In the genomic region with DNA sequence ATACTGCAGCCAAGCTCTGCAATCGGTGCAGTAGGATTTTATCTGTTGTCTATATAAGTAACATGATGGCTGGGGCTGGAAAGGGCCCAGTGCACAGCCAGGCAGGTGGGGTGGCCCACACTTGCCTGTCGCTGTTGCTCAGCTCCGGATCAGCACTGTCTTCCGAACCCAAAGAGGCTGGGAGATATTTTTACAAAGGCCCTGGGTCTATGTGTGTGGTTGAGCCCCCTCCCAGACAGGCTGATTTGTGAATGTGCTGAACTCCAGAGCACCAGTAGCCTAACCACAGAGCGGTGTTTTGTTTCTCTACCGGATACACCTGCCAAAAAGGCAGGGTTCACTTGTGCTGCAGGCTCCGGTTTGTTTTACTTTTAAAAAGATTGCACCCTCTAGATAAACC, we compare ENCODE assay signal across 9 cellular contexts. TPM values are rescaled to one million over a fixed set of nuclear protein-coding genes. Genes with fewer than 3 reads are reported as not detected.
DNase-seq lines count a peak whose midpoint lies in the region; ATAC-seq lines count a peak whose summit lies in the region.
"Had no signal": no experiment of that assay in that cellular context is flagged by ENCODE, and none has a peak within 500 bp of the region (broad histone marks: within the 10 kb centered on the region; RNA-seq: fewer than 3 reads in every experiment).

No MANE protein-coding gene starts in this region.

- peaks cover 4% of the 10 kb centered on the region for H3K9me3 Mint-ChIP-seq in activated T-cell treated with anti-CD3 and anti-CD28 coated beads, Interleukin-2, amount 50 U/mL, for 4 hours
- peaks cover 10% of the 10 kb centered on the region for H3K9me3 Mint-ChIP-seq in stimulated activated naive CD8-positive, alpha-beta T cell treated with anti-CD3 and anti-CD28 coated beads, Interleukin-15, Interleukin-2, amounts not matched to agents 100 ng/mL and 50 ng/mL, for 24 hours

- H3K4me3 Mint-ChIP-seq in activated T-cell treated with anti-CD3 and anti-CD28 coated beads, Interleukin-2, amount 50 U/mL, for 4 hours, result peak overlapping the region; percentile 59
- peak overlapping the region; percentile 66 for H3K4me3 Mint-ChIP-seq in stimulated activated naive CD8-positive, alpha-beta T cell treated with anti-CD3 and anti-CD28 coated beads, Interleukin-15, Interleukin-2, amounts not matched to agents 100 ng/mL and 50 ng/mL, for 24 hours

- H3K4me1 Mint-ChIP-seq in activated T-cell treated with anti-CD3 and anti-CD28 coated beads, Interleukin-2, amount 50 U/mL, for 4 hours (ENCODE audit: low read depth), result peaks cover 81% of the 10 kb centered on the region
- H3K4me1 Mint-ChIP-seq in stimulated activated naive CD8-positive, alpha-beta T cell treated with anti-CD3 and anti-CD28 coated beads, Interleukin-15, Interleukin-2, amounts not matched to agents 100 ng/mL and 50 ng/mL, for 24 hours (ENCODE audit: low read depth), result peaks cover 89% of the 10 kb centered on the region

- peak; percentile 45 for DNase-seq in activated naive CD4-positive, alpha-beta T cell treated with Interleukin-2 at 50 U/mL for 16 hours
- DNase-seq in activated naive CD4-positive, alpha-beta T cell (lab: John Stamatoyannopoulos, UW), result no peak
- DNase-seq in activated T-cell treated with anti-CD3 and anti-CD28 coated beads, Interleukin-2, amount 50 U/mL, for 4 hours, result peak; percentile 40
- DNase-seq in retina (no peak), NCI-H226 (no peak), posterior cingulate gyrus (no peak)

- intact Hi-C loops in posterior cingulate gyrus (cut with DNase I), result no loop called here

- peaks cover 2% of the 10 kb centered on the region for H3K36me3 Mint-ChIP-seq in activated T-cell treated with anti-CD3 and anti-CD28 coated beads, Interleukin-2, amount 50 U/mL, for 4 hours (ENCODE audit: insufficient read depth)
- H3K36me3 Mint-ChIP-seq in stimulated activated naive CD8-positive, alpha-beta T cell treated with anti-CD3 and anti-CD28 coated beads, Interleukin-15, Interleukin-2, amounts not matched to agents 100 ng/mL and 50 ng/mL, for 24 hours (ENCODE audit: low read depth), result peaks cover 12% of the 10 kb centered on the region

- peak overlapping the region; percentile 88 for H3K27ac Mint-ChIP-seq in stimulated activated naive CD8-positive, alpha-beta T cell treated with anti-CD3 and anti-CD28 coated beads, Interleukin-15, Interleukin-2, amounts not matched to agents 100 ng/mL and 50 ng/mL, for 24 hours

- ATAC-seq in HG03354 (IDR thresholded peaks at IDR 0.05; ENCODE audit: poor library complexity, severe bottlenecking, unreplicated experiment), result peak; percentile 82
- peak; percentile 55 to 56 for ATAC-seq in activated T-cell treated with anti-CD3 and anti-CD28 coated beads, Interleukin-2, amount 50 U/mL, for 4 hours

- no peaks in the 10 kb centered on the region for H3K27me3 Mint-ChIP-seq in activated T-cell treated with anti-CD3 and anti-CD28 coated beads, Interleukin-2, amount 50 U/mL, for 4 hours (ENCODE audit: low read depth)
- H3K27me3 Mint-ChIP-seq in stimulated activated naive CD8-positive, alpha-beta T cell treated with anti-CD3 and anti-CD28 coated beads, Interleukin-15, Interleukin-2, amounts not matched to agents 100 ng/mL and 50 ng/mL, for 24 hours, result no peaks in the 10 kb centered on the region

RNA-seq across cellular contexts. Expression of gene CHRNA9, which starts 33.5 kb away (rescaled TPM):
- total RNA-seq in activated T-cell treated with anti-CD3 and anti-CD28 coated beads, Interleukin-2, amount 50 U/mL, for 4 hours, result not detected
- total RNA-seq: kidney epithelial cell had no signal

Comparison
In these comparisons a context has a peak if more than half of its experiments do, and no peak if none do; other contexts are left out.
1. DNase-seq: peak in activated naive CD4-positive, alpha-beta T cell treated with Interleukin-2 at 50 U/mL for 16 hours (single experiment) and activated T-cell treated with anti-CD3 and anti-CD28 coated beads, Interleukin-2, amount 50 U/mL, for 4 hours (single experiment); none in activated naive CD4-positive, alpha-beta T cell (0 of 4), retina (single experiment), NCI-H226 (single experiment) and posterior cingulate gyrus (0 of 10).